Comparison of ENCODE assay signal across 1 cellular context in genomic region chr2:215460682-215461081, GRCh38.
TF ChIP-seq lines count a peak whose summit lies in the region.

No MANE protein-coding gene starts in this region.

TF ChIP-seq in HepG2, 621 proteins besides CTCF, POLR2A, EP300 and RAD21 (continued from another document and continues in another):
- no peak for TF ChIP-seq ZNF737 (CRISPR knock-in tag; IDR thresholded peaks at IDR 0.05; ENCODE audit: borderline replicate concordance)
- TF ChIP-seq ZNF30 (CRISPR knock-in tag; IDR thresholded peaks at IDR 0.05): no peak
- peak; percentile 52; the same call in 1 of the 2 replicates for TF ChIP-seq ZSCAN9 (CRISPR knock-in tag; IDR thresholded peaks at IDR 0.05; ENCODE audit: borderline replicate concordance)
- TF ChIP-seq ZNF281 (CRISPR knock-in tag; IDR thresholded peaks at IDR 0.05; ENCODE audit: borderline replicate concordance): no peak
- no peak for TF ChIP-seq ZBTB21 (CRISPR knock-in tag; IDR thresholded peaks at IDR 0.05)
- TF ChIP-seq TCF7 (IDR thresholded peaks at IDR 0.05; ENCODE audit: low read depth): no peak
- no peak for TF ChIP-seq MTERF4 (CRISPR knock-in tag; IDR thresholded peaks at IDR 0.05)
- TF ChIP-seq UBTF (CRISPR knock-in tag; IDR thresholded peaks at IDR 0.05): no peak
- no peak for TF ChIP-seq THAP8 (CRISPR knock-in tag; IDR thresholded peaks at IDR 0.05; ENCODE audit: borderline replicate concordance)
- no peak for TF ChIP-seq HES4 (CRISPR knock-in tag; IDR thresholded peaks at IDR 0.05; ENCODE audit: borderline replicate concordance)
- no peak for TF ChIP-seq AHR (CRISPR knock-in tag; IDR thresholded peaks at IDR 0.05)
- no peak for TF ChIP-seq MBD4 (IDR thresholded peaks at IDR 0.05; ENCODE audit: borderline replicate concordance, low read length)
- TF ChIP-seq AKAP8 (CRISPR knock-in tag; IDR thresholded peaks at IDR 0.05): no peak
- TF ChIP-seq ELF1 (CRISPR knock-in tag; IDR thresholded peaks at IDR 0.05): no peak
- TF ChIP-seq ARID2 (CRISPR knock-in tag; IDR thresholded peaks at IDR 0.05; ENCODE audit: borderline replicate concordance): no peak
- TF ChIP-seq ZNF768 (CRISPR knock-in tag; IDR thresholded peaks at IDR 0.05): no peak
- TF ChIP-seq HMGA1 (CRISPR knock-in tag; conservative IDR thresholded peaks at IDR 0.05): no peak
- no peak for TF ChIP-seq CHD2 (IDR thresholded peaks at IDR 0.05; ENCODE audit: low read depth, low read length)
- no peak for TF ChIP-seq PHB2 (IDR thresholded peaks at IDR 0.05; ENCODE audit: partially characterized antibody)
- no peak for TF ChIP-seq KAT7 (CRISPR knock-in tag; IDR thresholded peaks at IDR 0.05; ENCODE audit: borderline replicate concordance)
- TF ChIP-seq HOXD1 (CRISPR knock-in tag; IDR thresholded peaks at IDR 0.05): no peak
- TF ChIP-seq NFIC (IDR thresholded peaks at IDR 0.05; ENCODE audit: low read length): peak; percentile 23; the same call in 1 of the 2 replicates
- TF ChIP-seq SSRP1 (CRISPR knock-in tag; IDR thresholded peaks at IDR 0.05): no peak
- TF ChIP-seq SYNCRIP (IDR thresholded peaks at IDR 0.05; ENCODE audit: insufficient read depth, low read depth, low read length): no peak
- no peak for TF ChIP-seq HOXA3 (CRISPR knock-in tag; IDR thresholded peaks at IDR 0.05)
- TF ChIP-seq ZC3H13 (CRISPR knock-in tag; IDR thresholded peaks at IDR 0.05): no peak
- no peak for TF ChIP-seq WIZ (CRISPR knock-in tag; IDR thresholded peaks at IDR 0.05)
- 0 out of 2 replicates have a peak, but pooled peaks have one; percentile 21 for TF ChIP-seq ELF3 (CRISPR knock-in tag; IDR thresholded peaks at IDR 0.05)
- no peak for TF ChIP-seq MXD3 (CRISPR knock-in tag; IDR thresholded peaks at IDR 0.05)
- no peak for TF ChIP-seq ZNF850 (CRISPR knock-in tag; conservative IDR thresholded peaks at IDR 0.05)
- peak; percentile 69 for TF ChIP-seq ARID5B (CRISPR knock-in tag; IDR thresholded peaks at IDR 0.05)
- TF ChIP-seq ZBTB33 (CRISPR knock-in tag; IDR thresholded peaks at IDR 0.05): no peak
- TF ChIP-seq THYN1 (CRISPR knock-in tag; IDR thresholded peaks at IDR 0.05; ENCODE audit: borderline replicate concordance, low read depth): no peak
- TF ChIP-seq SMAD3 (CRISPR knock-in tag; IDR thresholded peaks at IDR 0.05): peak; percentile 54; the same call in 1 of the 2 replicates
- no peak for TF ChIP-seq HDAC1 (CRISPR knock-in tag; IDR thresholded peaks at IDR 0.05)
- no peak for TF ChIP-seq TBL1XR1 (IDR thresholded peaks at IDR 0.05; ENCODE audit: borderline replicate concordance, low read length, partially characterized antibody)
- TF ChIP-seq ZNF503 (CRISPR knock-in tag; IDR thresholded peaks at IDR 0.05): no peak
- peak; percentile 37; the same call in 1 of the 2 replicates for TF ChIP-seq FOSL2 (CRISPR knock-in tag; IDR thresholded peaks at IDR 0.05)
- peak; percentile 36 for TF ChIP-seq TEAD3 (CRISPR knock-in tag; optimal IDR thresholded peaks at IDR 0.05; ENCODE audit: borderline replicate concordance)
- TF ChIP-seq SMC3 (IDR thresholded peaks at IDR 0.05; ENCODE audit: low read length): no peak
- TF ChIP-seq KLF16 (CRISPR knock-in tag; IDR thresholded peaks at IDR 0.05): no peak
- no peak for TF ChIP-seq PHF8 (CRISPR knock-in tag; IDR thresholded peaks at IDR 0.05)
- TF ChIP-seq SRSF1 (optimal IDR thresholded peaks at IDR 0.05; ENCODE audit: low read depth, low read length): no peak
- no peak for TF ChIP-seq SPEN (CRISPR knock-in tag; IDR thresholded peaks at IDR 0.05; ENCODE audit: low read depth)
- TF ChIP-seq ZNF552 (CRISPR knock-in tag; IDR thresholded peaks at IDR 0.05; ENCODE audit: borderline replicate concordance): no peak
- no peak for TF ChIP-seq ZBTB26 (CRISPR knock-in tag; IDR thresholded peaks at IDR 0.05; ENCODE audit: borderline replicate concordance)
- TF ChIP-seq PCBP2 (optimal IDR thresholded peaks at IDR 0.05; ENCODE audit: low read depth, low read length, poor library complexity, severe bottlenecking): no peak
- no peak for TF ChIP-seq ZNF280B (CRISPR knock-in tag; IDR thresholded peaks at IDR 0.05; ENCODE audit: borderline replicate concordance)
- no peak for TF ChIP-seq ZNF138 (CRISPR knock-in tag; IDR thresholded peaks at IDR 0.05; ENCODE audit: low read depth)
- TF ChIP-seq RBFOX2 (IDR thresholded peaks at IDR 0.05; ENCODE audit: low read depth, low read length): no peak
